In the genomic region with DNA sequence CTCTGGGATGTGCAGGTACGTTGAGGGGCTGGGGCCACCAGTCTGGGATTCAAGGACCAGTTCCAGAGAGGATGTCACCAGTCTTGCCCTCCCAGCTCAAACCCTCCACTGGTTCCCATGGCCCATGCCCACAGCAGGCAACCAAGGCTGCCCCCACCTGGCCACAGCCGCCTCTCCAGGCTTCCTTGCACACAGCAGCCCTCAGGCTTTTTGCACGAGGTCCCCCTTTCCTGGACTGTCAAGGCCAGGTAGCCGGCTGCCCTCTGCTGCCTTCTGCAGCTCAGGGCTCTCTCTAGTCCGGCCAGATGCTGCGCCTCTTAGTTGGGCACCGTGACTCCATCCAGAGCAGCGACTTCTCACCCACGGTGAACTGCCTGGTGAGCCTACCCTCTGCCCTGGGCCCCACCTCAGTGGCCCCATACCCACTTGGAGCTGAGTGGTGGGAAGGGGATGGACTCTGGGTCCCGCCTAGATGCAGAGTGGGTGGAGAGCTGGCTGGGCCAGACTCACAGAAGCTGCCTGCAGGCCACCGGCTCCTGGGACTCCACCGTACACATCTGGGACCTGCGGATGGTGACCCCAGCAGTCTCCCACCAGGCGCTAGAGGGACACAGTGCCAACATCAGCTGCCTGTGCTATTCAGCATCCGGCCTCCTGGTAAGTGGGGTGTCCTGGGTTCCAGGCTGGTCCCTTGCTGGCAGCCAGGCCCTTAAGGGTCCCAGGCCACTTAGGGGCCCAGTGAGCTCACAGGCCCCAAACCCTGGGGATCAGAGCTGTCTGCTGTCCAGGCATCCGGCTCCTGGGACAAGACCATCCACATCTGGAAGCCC, we compare ENCODE assay signal across 1 cellular context.
TF ChIP-seq lines count a peak whose summit lies in the region.

No MANE protein-coding gene starts in this region.

TF ChIP-seq in HepG2, 621 proteins besides CTCF, POLR2A, EP300 and RAD21 (continued from another document and continues in another):
- TF ChIP-seq ZNF687 (CRISPR knock-in tag; IDR thresholded peaks at IDR 0.05) (peak; percentile 73), CEBPZ (IDR thresholded peaks at IDR 0.05; ENCODE audit: low read length) (no peak), GFI1 (CRISPR knock-in tag; IDR thresholded peaks at IDR 0.05; ENCODE audit: borderline replicate concordance) (no peak), TEAD2 (CRISPR knock-in tag; IDR thresholded peaks at IDR 0.05) (no peak), ZNF713 (CRISPR knock-in tag; IDR thresholded peaks at IDR 0.05) (no peak), HOXA9 (CRISPR knock-in tag; IDR thresholded peaks at IDR 0.05; ENCODE audit: borderline replicate concordance) (no peak), ATF4 (CRISPR knock-in tag; IDR thresholded peaks at IDR 0.05) (no peak), ZNF670 (CRISPR knock-in tag; IDR thresholded peaks at IDR 0.05; ENCODE audit: borderline replicate concordance) (no peak), FOXO1 (CRISPR knock-in tag; IDR thresholded peaks at IDR 0.05) (no peak), ZNF792 (CRISPR knock-in tag; IDR thresholded peaks at IDR 0.05) (no peak), ZNF616 (CRISPR knock-in tag; IDR thresholded peaks at IDR 0.05; ENCODE audit: low read depth) (no peak), MEIS2 (CRISPR knock-in tag; IDR thresholded peaks at IDR 0.05) (no peak), FIP1L1 (IDR thresholded peaks at IDR 0.05; ENCODE audit: borderline replicate concordance, insufficient read depth, low read depth, low read length) (no peak), HMGXB4 (CRISPR knock-in tag; IDR thresholded peaks at IDR 0.05; ENCODE audit: borderline replicate concordance in 1 of 2, low read depth in 1 of 2) (0 out of 4 replicates have a peak, but pooled peaks have one; percentile 23 to 41), SIN3A (IDR thresholded peaks at IDR 0.05; ENCODE audit: borderline replicate concordance, low read depth, low read length) (no peak)
- TF ChIP-seq, protein P1, sequence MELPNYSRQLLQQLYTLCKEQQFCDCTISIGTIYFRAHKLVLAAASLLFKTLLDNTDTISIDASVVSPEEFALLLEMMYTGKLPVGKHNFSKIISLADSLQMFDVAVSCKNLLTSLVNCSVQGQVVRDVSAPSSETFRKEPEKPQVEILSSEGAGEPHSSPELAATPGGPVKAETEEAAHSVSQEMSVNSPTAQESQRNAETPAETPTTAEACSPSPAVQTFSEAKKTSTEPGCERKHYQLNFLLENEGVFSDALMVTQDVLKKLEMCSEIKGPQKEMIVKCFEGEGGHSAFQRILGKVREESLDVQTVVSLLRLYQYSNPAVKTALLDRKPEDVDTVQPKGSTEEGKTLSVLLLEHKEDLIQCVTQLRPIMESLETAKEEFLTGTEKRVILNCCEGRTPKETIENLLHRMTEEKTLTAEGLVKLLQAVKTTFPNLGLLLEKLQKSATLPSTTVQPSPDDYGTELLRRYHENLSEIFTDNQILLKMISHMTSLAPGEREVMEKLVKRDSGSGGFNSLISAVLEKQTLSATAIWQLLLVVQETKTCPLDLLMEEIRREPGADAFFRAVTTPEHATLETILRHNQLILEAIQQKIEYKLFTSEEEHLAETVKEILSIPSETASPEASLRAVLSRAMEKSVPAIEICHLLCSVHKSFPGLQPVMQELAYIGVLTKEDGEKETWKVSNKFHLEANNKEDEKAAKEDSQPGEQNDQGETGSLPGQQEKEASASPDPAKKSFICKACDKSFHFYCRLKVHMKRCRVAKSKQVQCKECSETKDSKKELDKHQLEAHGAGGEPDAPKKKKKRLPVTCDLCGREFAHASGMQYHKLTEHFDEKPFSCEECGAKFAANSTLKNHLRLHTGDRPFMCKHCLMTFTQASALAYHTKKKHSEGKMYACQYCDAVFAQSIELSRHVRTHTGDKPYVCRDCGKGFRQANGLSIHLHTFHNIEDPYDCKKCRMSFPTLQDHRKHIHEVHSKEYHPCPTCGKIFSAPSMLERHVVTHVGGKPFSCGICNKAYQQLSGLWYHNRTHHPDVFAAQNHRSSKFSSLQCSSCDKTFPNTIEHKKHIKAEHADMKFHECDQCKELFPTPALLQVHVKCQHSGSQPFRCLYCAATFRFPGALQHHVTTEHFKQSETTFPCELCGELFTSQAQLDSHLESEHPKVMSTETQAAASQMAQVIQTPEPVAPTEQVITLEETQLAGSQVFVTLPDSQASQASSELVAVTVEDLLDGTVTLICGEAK (IDR thresholded peaks at IDR 0.05): no peak
- TF ChIP-seq, protein P1 (CRISPR knock-in tag; IDR thresholded peaks at IDR 0.05): no peak
